Comparison of ENCODE assay signal across 24 cellular contexts in the genomic region with DNA sequence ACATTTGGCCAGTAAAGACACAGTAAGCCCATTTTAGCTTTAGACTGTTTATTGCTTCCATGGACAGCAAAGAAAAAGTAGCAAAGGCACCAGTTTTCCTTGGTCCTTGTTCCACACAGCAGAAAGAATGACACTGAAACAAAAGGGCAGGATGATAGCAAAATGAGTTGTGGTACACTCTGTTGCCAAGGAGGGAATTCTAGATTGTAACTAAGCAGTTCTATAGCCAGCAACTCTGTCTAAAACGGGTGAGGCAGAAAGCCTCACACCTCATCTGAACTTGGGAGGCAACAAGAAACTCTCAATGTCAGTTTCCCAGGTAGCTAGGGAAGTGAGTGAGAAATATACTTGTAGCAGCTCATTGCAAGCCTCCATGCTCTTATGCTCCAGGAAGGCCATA. TPM values are rescaled to one million over a fixed set of nuclear protein-coding genes. Genes with fewer than 3 reads are reported as not detected.
"Had no signal": no experiment of that assay in that cellular context is flagged by ENCODE, and none has a peak within 500 bp of the region (broad histone marks: within the 10 kb centered on the region; RNA-seq: fewer than 3 reads in every experiment).

No MANE protein-coding gene starts in this region.

- H2AFZ ChIP-seq: parathyroid adenoma had no signal

- H3K9ac ChIP-seq: parathyroid adenoma had no signal

- H3K9me3 ChIP-seq: gastroesophageal sphincter, heart left ventricle, neutrophil, sigmoid colon, spleen, thoracic aorta, upper lobe of right lung had no signal

- H3K36me3 ChIP-seq: gastroesophageal sphincter, heart left ventricle, neutrophil, sigmoid colon, spleen, thoracic aorta, upper lobe of right lung had no signal

- ATAC-seq: activated CD8-positive, alpha-beta T cell treated with anti-CD3 and anti-CD28 coated beads for 36 hours; activated naive CD8-positive, alpha-beta T cell treated with anti-CD3 and anti-CD28 coated beads, Interleukin-2, amount 50 U/mL, for 24 hours; gastroesophageal sphincter; natural killer cell; stimulated activated memory B cell treated with anti-CD40 and anti-IgM and Interleukin-4, amounts not matched to agents 10 μg/mL and 1 μg/mL and 100 μg/mL, for 72 hours; upper lobe of right lung had no signal

- DNase-seq: activated CD4-positive, alpha-beta T cell treated with anti-CD3 and anti-CD28 coated beads, Interleukin-2, amount 10 ng/mL, durations not matched to agents 24 days and 14 days; activated CD4-positive, CD25-positive, alpha-beta regulatory T cell; activated CD8-positive, alpha-beta T cell treated with anti-CD3 and anti-CD28 coated beads for 36 hours; activated naive CD4-positive, alpha-beta T cell treated with anti-CD3 and anti-CD28 coated beads, Interleukin-2, amount 10 ng/mL, durations not matched to agents 7 days and 5 days; activated naive CD8-positive, alpha-beta T cell treated with anti-CD3 and anti-CD28 coated beads, Interleukin-2, amount 50 U/mL, for 24 hours; activated T-cell treated with anti-CD3 and anti-CD28 coated beads, Interleukin-2, amount 50 U/mL, for 24 hours; anterior cingulate cortex; cerebellar nuclear complex; cortex of kidney; heart left ventricle; mesendoderm; natural killer cell; sigmoid colon; spleen; stimulated activated CD4-positive, alpha-beta T cell treated with anti-CD3 and anti-CD28 coated beads, Interleukin-4, amount 100 ng/mL, for 4 hours; T-helper 1 cell; T-helper 9 cell; upper lobe of right lung had no signal

- H3K27ac ChIP-seq: gastroesophageal sphincter, heart left ventricle, neutrophil, parathyroid adenoma, sigmoid colon, spleen, thoracic aorta, upper lobe of right lung had no signal

- H3K27me3 ChIP-seq: gastroesophageal sphincter, heart left ventricle, neutrophil, sigmoid colon, spleen, upper lobe of right lung had no signal

- H3K4me1 ChIP-seq: gastroesophageal sphincter, heart left ventricle, parathyroid adenoma, sigmoid colon, spleen, upper lobe of right lung had no signal

- H3K79me2 ChIP-seq: parathyroid adenoma had no signal

- FAIRE-seq: endometrium had no signal

- H3K4me3 ChIP-seq: gastroesophageal sphincter, heart left ventricle, sigmoid colon, spleen, thoracic aorta, upper lobe of right lung had no signal

RNA-seq across cellular contexts. Expression of a gene that starts 54.9 kb away (rescaled TPM):
- total RNA-seq: natural killer cell had no signal
